In the genomic region with DNA sequence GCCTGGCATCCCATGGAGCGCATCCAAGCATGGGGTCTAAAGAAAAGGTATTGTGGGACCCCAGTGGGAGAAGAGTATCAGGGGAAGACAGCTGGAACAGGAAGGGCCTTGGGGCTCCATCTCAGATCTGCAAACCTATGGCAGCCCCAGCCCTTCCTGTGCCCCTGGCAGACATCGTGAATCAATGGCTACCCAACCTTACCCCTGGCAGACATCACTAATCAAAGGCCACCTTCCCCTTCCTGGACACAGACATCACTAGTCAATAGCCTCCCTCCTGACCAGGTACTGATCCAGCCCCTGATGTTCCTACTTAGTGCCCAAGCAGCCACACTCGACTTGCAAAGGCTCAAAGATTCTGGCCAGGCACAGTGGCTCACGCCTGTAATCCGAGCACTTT, we compare ENCODE assay signal across 3 cellular contexts.
TF ChIP-seq lines count a peak whose summit lies in the region.

No MANE protein-coding gene starts in this region.

TF ChIP-seq in HEK293, 187 proteins besides CTCF, POLR2A, EP300 and RAD21:
- TF ChIP-seq ZSCAN30 (tag by site-specific recombination; IDR thresholded peaks at IDR 0.05) (no peak), ZNF23 (tag by site-specific recombination; IDR thresholded peaks at IDR 0.05; ENCODE audit: borderline replicate concordance) (peak; percentile 93; the same call in 1 of the 2 replicates), ZBTB17 (tag by site-specific recombination; IDR thresholded peaks at IDR 0.05) (peak; percentile 95)

TF ChIP-seq in GM12878, 131 proteins besides CTCF, POLR2A, EP300 and RAD21:
- TF ChIP-seq, protein P1, sequence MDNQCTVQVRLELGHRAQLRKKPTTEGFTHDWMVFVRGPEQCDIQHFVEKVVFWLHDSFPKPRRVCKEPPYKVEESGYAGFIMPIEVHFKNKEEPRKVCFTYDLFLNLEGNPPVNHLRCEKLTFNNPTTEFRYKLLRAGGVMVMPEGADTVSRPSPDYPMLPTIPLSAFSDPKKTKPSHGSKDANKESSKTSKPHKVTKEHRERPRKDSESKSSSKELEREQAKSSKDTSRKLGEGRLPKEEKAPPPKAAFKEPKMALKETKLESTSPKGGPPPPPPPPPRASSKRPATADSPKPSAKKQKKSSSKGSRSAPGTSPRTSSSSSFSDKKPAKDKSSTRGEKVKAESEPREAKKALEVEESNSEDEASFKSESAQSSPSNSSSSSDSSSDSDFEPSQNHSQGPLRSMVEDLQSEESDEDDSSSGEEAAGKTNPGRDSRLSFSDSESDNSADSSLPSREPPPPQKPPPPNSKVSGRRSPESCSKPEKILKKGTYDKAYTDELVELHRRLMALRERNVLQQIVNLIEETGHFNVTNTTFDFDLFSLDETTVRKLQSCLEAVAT (IDR thresholded peaks at IDR 0.05) = peak; percentile 86
- TF ChIP-seq CBX3 (IDR thresholded peaks at IDR 0.05; ENCODE audit: borderline replicate concordance, low read depth) (no peak), CBX5 (IDR thresholded peaks at IDR 0.05; ENCODE audit: low read depth) (no peak), YY1 (IDR thresholded peaks at IDR 0.05; ENCODE audit: low read depth, low read length) (0 out of 2 replicates have a peak, but pooled peaks have one; percentile 30), BHLHE40 (IDR thresholded peaks at IDR 0.05; ENCODE audit: borderline replicate concordance in 1 of 2, low read depth in 2 of 2, low read length in 1 of 2) (no peak), SRF (IDR thresholded peaks at IDR 0.05; ENCODE audit: low read depth in 2 of 2, low read length in 2 of 2) (peak in 1 of 2 experiments; percentile 67; a peak in 1 of 4 replicates), ZNF217 (IDR thresholded peaks at IDR 0.05) (no peak), ZNF24 (IDR thresholded peaks at IDR 0.05) (no peak)

TF ChIP-seq in K562, 482 proteins besides CTCF, POLR2A, EP300 and RAD21:
- TF ChIP-seq ZNF23 (CRISPR knock-in tag; IDR thresholded peaks at IDR 0.05) = peak; percentile 95
- TF ChIP-seq, protein P1 (IDR thresholded peaks at IDR 0.05) = peak in 1 of 2 experiments; percentile 98; a peak in 2 of 4 replicates
- TF ChIP-seq ZBTB17 (CRISPR knock-in tag; IDR thresholded peaks at IDR 0.05) = peak; percentile 97
- TF ChIP-seq, protein P2, sequence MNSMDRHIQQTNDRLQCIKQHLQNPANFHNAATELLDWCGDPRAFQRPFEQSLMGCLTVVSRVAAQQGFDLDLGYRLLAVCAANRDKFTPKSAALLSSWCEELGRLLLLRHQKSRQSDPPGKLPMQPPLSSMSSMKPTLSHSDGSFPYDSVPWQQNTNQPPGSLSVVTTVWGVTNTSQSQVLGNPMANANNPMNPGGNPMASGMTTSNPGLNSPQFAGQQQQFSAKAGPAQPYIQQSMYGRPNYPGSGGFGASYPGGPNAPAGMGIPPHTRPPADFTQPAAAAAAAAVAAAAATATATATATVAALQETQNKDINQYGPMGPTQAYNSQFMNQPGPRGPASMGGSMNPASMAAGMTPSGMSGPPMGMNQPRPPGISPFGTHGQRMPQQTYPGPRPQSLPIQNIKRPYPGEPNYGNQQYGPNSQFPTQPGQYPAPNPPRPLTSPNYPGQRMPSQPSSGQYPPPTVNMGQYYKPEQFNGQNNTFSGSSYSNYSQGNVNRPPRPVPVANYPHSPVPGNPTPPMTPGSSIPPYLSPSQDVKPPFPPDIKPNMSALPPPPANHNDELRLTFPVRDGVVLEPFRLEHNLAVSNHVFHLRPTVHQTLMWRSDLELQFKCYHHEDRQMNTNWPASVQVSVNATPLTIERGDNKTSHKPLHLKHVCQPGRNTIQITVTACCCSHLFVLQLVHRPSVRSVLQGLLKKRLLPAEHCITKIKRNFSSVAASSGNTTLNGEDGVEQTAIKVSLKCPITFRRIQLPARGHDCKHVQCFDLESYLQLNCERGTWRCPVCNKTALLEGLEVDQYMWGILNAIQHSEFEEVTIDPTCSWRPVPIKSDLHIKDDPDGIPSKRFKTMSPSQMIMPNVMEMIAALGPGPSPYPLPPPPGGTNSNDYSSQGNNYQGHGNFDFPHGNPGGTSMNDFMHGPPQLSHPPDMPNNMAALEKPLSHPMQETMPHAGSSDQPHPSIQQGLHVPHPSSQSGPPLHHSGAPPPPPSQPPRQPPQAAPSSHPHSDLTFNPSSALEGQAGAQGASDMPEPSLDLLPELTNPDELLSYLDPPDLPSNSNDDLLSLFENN (IDR thresholded peaks at IDR 0.05; ENCODE audit: low read depth in 2 of 2, low read length in 2 of 2) = peak in 1 of 2 experiments; percentile 77; a peak in 1 of 4 replicates
- no peak for TF ChIP-seq ZNF589 (CRISPR knock-in tag; IDR thresholded peaks at IDR 0.05; ENCODE audit: low read depth)
- TF ChIP-seq, protein P3, sequence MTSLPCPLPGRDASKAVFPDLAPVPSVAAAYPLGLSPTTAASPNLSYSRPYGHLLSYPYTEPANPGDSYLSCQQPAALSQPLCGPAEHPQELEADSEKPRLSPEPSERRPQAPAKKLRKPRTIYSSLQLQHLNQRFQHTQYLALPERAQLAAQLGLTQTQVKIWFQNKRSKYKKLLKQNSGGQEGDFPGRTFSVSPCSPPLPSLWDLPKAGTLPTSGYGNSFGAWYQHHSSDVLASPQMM (CRISPR knock-in tag; IDR thresholded peaks at IDR 0.05) = no peak
